In genomic region chr6:65014006-65014405, GRCh38 we compare ENCODE assay signal across 8 cellular contexts.
"Had no signal": no experiment of that assay in that cellular context is flagged by ENCODE, and none has a peak within 500 bp of the region (broad histone marks: within the 10 kb centered on the region; RNA-seq: fewer than 3 reads in every experiment).

No MANE protein-coding gene starts in this region.

- H3K27ac ChIP-seq: HL-60 had no signal

- H3K4me1 Mint-ChIP-seq: IgD-negative memory B cell had no signal

- H3K36me3 Mint-ChIP-seq: IgD-negative memory B cell had no signal

- DNase-seq: IMR-90, KBM-7, KG1 had no signal

- ATAC-seq: HepG2, K562 had no signal

- H3K27ac Mint-ChIP-seq: IgD-negative memory B cell had no signal

- FAIRE-seq: HepG2, HTR-8/SVneo, K562 had no signal

- H3K4me3 ChIP-seq: K562 had no signal

- H3K27me3 Mint-ChIP-seq: IgD-negative memory B cell had no signal
